Comparison of ENCODE assay signal across 1 cellular context in the genomic region with DNA sequence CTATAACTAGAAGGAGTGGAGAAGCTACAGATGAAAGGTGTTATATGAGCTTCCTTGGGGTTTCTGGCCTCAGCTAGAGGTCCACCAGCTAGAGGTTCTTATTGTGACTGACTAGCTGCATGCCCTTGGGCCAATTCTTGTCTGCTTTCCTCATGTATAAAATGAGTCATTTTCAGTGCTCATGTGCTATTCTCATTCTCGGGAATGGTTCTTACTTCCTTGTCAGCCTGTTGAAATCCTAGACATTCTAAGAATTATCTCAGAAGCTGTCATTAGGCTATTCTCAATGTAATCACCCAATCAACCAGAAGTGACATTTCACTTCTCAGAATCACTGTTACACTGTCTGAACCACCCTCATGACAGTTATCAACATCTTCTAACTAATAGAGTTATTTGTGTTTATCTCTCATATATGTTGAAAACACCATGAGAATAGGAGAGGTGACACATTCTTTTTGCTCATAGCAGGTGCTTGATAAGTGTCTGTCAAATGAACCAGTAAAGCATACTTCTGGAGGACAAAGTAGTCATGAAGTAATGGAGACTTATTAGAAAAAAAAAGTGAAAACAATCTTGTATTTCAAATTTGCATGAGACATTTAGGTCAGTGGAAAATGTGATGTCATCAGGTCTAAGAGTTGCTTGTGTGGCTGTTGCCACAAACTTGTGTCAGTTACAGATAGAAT.
TF ChIP-seq lines count a peak whose summit lies in the region.

No MANE protein-coding gene starts in this region.

TF ChIP-seq in HEK293, 187 proteins besides CTCF, POLR2A, EP300 and RAD21 (continued from another document and continues in another):
- TF ChIP-seq, protein P1, sequence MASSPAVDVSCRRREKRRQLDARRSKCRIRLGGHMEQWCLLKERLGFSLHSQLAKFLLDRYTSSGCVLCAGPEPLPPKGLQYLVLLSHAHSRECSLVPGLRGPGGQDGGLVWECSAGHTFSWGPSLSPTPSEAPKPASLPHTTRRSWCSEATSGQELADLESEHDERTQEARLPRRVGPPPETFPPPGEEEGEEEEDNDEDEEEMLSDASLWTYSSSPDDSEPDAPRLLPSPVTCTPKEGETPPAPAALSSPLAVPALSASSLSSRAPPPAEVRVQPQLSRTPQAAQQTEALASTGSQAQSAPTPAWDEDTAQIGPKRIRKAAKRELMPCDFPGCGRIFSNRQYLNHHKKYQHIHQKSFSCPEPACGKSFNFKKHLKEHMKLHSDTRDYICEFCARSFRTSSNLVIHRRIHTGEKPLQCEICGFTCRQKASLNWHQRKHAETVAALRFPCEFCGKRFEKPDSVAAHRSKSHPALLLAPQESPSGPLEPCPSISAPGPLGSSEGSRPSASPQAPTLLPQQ (tag by site-specific recombination; IDR thresholded peaks at IDR 0.05) = 0 out of 2 replicates have a peak, but pooled peaks have one; percentile 32
- TF ChIP-seq, protein P2, sequence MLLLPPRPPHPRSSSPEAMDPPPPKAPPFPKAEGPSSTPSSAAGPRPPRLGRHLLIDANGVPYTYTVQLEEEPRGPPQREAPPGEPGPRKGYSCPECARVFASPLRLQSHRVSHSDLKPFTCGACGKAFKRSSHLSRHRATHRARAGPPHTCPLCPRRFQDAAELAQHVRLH (tag by site-specific recombination; IDR thresholded peaks at IDR 0.05) = no peak
- TF ChIP-seq, protein P3, sequence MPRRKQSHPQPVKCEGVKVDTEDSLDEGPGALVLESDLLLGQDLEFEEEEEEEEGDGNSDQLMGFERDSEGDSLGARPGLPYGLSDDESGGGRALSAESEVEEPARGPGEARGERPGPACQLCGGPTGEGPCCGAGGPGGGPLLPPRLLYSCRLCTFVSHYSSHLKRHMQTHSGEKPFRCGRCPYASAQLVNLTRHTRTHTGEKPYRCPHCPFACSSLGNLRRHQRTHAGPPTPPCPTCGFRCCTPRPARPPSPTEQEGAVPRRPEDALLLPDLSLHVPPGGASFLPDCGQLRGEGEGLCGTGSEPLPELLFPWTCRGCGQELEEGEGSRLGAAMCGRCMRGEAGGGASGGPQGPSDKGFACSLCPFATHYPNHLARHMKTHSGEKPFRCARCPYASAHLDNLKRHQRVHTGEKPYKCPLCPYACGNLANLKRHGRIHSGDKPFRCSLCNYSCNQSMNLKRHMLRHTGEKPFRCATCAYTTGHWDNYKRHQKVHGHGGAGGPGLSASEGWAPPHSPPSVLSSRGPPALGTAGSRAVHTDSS (tag by site-specific recombination; IDR thresholded peaks at IDR 0.05) = no peak
- TF ChIP-seq OSR2 (tag by site-specific recombination; IDR thresholded peaks at IDR 0.05) = peak; percentile 47; the same call in 1 of the 2 replicates
- TF ChIP-seq MYNN (tag by site-specific recombination; IDR thresholded peaks at IDR 0.05; ENCODE audit: borderline replicate concordance) = no peak
- no peak for TF ChIP-seq ZNF610 (tag by site-specific recombination; IDR thresholded peaks at IDR 0.05; ENCODE audit: borderline replicate concordance)
- peak; percentile 53; the same call in 1 of the 2 replicates for TF ChIP-seq ZBTB21 (tag by site-specific recombination; IDR thresholded peaks at IDR 0.05)
- no peak for TF ChIP-seq ZNF830 (tag by site-specific recombination; IDR thresholded peaks at IDR 0.05; ENCODE audit: low read depth)
- TF ChIP-seq ZNF776 (tag by site-specific recombination; IDR thresholded peaks at IDR 0.05; ENCODE audit: borderline replicate concordance) = no peak
- TF ChIP-seq ZNF777 (tag by site-specific recombination; IDR thresholded peaks at IDR 0.05; ENCODE audit: borderline replicate concordance) = no peak
- no peak for TF ChIP-seq ZBTB7A (tag by site-specific recombination; IDR thresholded peaks at IDR 0.05; ENCODE audit: low read depth)
- no peak for TF ChIP-seq ZNF596 (tag by site-specific recombination; IDR thresholded peaks at IDR 0.05)
- TF ChIP-seq, protein P4, sequence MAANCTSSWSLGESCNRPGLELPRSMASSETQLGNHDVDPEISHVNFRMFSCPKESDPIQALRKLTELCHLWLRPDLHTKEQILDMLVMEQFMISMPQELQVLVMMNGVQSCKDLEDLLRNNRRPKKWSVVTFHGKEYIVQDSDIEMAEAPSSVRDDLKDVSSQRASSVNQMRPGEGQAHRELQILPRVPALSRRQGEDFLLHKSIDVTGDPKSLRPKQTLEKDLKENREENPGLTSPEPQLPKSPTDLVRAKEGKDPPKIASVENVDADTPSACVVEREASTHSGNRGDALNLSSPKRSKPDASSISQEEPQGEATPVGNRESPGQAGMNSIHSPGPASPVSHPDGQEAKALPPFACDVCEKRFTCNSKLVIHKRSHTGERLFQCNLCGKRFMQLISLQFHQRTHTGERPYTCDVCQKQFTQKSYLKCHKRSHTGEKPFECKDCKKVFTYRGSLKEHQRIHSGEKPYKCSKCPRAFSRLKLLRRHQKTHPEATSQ (tag by site-specific recombination; IDR thresholded peaks at IDR 0.05) = no peak
- no peak for TF ChIP-seq ZNF701 (tag by site-specific recombination; IDR thresholded peaks at IDR 0.05)
- TF ChIP-seq ZNF354C (tag by site-specific recombination; IDR thresholded peaks at IDR 0.05; ENCODE audit: borderline replicate concordance, low read depth) = no peak
- peak; percentile 67; the same call in 1 of the 2 replicates for TF ChIP-seq ZNF394 (tag by site-specific recombination; IDR thresholded peaks at IDR 0.05; ENCODE audit: borderline replicate concordance)
- peak; percentile 31; the same call in 1 of the 2 replicates for TF ChIP-seq ZNF518A (tag by site-specific recombination; conservative IDR thresholded peaks at IDR 0.05; ENCODE audit: low read depth)
- TF ChIP-seq SCRT1 (tag by site-specific recombination; IDR thresholded peaks at IDR 0.05; ENCODE audit: borderline replicate concordance) = no peak
- TF ChIP-seq, protein P5, sequence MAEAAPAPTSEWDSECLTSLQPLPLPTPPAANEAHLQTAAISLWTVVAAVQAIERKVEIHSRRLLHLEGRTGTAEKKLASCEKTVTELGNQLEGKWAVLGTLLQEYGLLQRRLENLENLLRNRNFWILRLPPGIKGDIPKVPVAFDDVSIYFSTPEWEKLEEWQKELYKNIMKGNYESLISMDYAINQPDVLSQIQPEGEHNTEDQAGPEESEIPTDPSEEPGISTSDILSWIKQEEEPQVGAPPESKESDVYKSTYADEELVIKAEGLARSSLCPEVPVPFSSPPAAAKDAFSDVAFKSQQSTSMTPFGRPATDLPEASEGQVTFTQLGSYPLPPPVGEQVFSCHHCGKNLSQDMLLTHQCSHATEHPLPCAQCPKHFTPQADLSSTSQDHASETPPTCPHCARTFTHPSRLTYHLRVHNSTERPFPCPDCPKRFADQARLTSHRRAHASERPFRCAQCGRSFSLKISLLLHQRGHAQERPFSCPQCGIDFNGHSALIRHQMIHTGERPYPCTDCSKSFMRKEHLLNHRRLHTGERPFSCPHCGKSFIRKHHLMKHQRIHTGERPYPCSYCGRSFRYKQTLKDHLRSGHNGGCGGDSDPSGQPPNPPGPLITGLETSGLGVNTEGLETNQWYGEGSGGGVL (tag by site-specific recombination; IDR thresholded peaks at IDR 0.05) = no peak
- TF ChIP-seq, protein P6, sequence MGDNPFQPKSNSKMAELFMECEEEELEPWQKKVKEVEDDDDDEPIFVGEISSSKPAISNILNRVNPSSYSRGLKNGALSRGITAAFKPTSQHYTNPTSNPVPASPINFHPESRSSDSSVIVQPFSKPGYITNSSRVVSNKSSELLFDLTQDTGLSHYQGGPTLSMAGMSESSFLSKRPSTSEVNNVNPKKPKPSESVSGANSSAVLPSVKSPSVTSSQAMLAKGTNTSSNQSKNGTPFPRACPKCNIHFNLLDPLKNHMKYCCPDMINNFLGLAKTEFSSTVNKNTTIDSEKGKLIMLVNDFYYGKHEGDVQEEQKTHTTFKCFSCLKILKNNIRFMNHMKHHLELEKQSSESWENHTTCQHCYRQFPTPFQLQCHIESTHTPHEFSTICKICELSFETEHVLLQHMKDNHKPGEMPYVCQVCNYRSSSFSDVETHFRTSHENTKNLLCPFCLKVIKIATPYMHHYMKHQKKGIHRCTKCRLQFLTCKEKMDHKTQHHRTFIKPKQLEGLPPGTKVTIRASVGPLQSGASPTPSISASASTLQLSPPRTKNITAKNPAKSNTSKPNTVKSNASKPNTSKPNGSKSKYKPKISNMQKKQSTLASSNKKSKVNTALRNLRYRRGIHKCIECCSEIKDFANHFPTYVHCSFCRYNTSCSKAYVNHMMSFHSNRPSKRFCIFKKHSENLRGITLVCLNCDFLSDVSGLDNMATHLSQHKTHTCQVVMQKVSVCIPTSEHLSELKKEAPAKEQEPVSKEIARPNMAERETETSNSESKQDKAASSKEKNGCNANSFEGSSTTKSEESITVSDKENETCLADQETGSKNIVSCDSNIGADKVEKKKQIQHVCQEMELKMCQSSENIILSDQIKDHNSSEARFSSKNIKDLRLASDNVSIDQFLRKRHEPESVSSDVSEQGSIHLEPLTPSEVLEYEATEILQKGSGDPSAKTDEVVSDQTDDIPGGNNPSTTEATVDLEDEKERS (tag by site-specific recombination; IDR thresholded peaks at IDR 0.05) = no peak
- 0 out of 2 replicates have a peak, but pooled peaks have one; percentile 28 for TF ChIP-seq SP2 (tag by site-specific recombination; IDR thresholded peaks at IDR 0.05)
- no peak for TF ChIP-seq ZNF223 (tag by site-specific recombination; IDR thresholded peaks at IDR 0.05)
- no peak for TF ChIP-seq ZNF530 (tag by site-specific recombination; IDR thresholded peaks at IDR 0.05; ENCODE audit: low read depth)
- TF ChIP-seq, protein P7, sequence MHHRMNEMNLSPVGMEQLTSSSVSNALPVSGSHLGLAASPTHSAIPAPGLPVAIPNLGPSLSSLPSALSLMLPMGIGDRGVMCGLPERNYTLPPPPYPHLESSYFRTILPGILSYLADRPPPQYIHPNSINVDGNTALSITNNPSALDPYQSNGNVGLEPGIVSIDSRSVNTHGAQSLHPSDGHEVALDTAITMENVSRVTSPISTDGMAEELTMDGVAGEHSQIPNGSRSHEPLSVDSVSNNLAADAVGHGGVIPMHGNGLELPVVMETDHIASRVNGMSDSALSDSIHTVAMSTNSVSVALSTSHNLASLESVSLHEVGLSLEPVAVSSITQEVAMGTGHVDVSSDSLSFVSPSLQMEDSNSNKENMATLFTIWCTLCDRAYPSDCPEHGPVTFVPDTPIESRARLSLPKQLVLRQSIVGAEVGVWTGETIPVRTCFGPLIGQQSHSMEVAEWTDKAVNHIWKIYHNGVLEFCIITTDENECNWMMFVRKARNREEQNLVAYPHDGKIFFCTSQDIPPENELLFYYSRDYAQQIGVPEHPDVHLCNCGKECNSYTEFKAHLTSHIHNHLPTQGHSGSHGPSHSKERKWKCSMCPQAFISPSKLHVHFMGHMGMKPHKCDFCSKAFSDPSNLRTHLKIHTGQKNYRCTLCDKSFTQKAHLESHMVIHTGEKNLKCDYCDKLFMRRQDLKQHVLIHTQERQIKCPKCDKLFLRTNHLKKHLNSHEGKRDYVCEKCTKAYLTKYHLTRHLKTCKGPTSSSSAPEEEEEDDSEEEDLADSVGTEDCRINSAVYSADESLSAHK (tag by site-specific recombination; IDR thresholded peaks at IDR 0.05) = no peak
- TF ChIP-seq, protein P8, sequence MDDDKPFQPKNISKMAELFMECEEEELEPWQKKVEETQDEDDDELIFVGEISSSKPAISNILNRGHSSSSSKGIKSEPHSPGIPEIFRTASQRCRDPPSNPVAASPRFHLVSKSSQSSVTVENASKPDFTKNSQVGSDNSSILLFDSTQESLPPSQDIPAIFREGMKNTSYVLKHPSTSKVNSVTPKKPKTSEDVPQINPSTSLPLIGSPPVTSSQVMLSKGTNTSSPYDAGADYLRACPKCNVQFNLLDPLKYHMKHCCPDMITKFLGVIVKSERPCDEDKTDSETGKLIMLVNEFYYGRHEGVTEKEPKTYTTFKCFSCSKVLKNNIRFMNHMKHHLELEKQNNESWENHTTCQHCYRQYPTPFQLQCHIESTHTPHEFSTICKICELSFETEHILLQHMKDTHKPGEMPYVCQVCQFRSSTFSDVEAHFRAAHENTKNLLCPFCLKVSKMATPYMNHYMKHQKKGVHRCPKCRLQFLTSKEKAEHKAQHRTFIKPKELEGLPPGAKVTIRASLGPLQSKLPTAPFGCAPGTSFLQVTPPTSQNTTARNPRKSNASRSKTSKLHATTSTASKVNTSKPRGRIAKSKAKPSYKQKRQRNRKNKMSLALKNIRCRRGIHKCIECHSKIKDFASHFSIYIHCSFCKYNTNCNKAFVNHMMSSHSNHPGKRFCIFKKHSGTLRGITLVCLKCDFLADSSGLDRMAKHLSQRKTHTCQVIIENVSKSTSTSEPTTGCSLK (tag by site-specific recombination; IDR thresholded peaks at IDR 0.05) = no peak
- TF ChIP-seq, protein P9, sequence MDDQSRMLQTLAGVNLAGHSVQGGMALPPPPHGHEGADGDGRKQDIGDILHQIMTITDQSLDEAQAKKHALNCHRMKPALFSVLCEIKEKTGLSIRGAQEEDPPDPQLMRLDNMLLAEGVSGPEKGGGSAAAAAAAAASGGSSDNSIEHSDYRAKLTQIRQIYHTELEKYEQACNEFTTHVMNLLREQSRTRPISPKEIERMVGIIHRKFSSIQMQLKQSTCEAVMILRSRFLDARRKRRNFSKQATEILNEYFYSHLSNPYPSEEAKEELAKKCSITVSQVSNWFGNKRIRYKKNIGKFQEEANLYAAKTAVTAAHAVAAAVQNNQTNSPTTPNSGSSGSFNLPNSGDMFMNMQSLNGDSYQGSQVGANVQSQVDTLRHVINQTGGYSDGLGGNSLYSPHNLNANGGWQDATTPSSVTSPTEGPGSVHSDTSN (CRISPR knock-in tag; IDR thresholded peaks at IDR 0.05) = no peak
- no peak for TF ChIP-seq ZNF174 (tag by site-specific recombination; IDR thresholded peaks at IDR 0.05)
- TF ChIP-seq ZNF76 (tag by site-specific recombination; IDR thresholded peaks at IDR 0.05; ENCODE audit: borderline replicate concordance, low read depth) = no peak
- TF ChIP-seq ZNF155 (tag by site-specific recombination; IDR thresholded peaks at IDR 0.05) = no peak
